ENCODE assay signal across 19 cellular contexts in genomic region chr18:43559507-43559906, GRCh38.
"Had no signal": no experiment of that assay in that cellular context is flagged by ENCODE, and none has a peak within 500 bp of the region (broad histone marks: within the 10 kb centered on the region; RNA-seq: fewer than 3 reads in every experiment).

No MANE protein-coding gene starts in this region.

- ATAC-seq: HepG2 had no signal

- DNase-seq: IMR-90, Karpas-422, KG1, MG63, NCI-H1092, NCI-H1105 treated with DMSO at 0.1 percent for 48 hours, NCI-H1417 treated with DMSO at 0.1 percent for 48 hours, NCI-H1694, NCI-H187 treated with DMSO at 0.1 percent for 48 hours, NCI-H2029 treated with DMSO at 0.1 percent for 48 hours, NCI-H226, NCI-H446, NCI-H510A, NCI-H524 treated with DMSO at 0.1 percent for 48 hours, NCI-H774, Right ventricle myocardium superior, RPMI8226, SIG-M5 had no signal
